ENCODE assay signal across 3 cellular contexts in genomic region chrX:10079155-10079711, GRCh38.
TF ChIP-seq lines count a peak whose summit lies in the region.

No MANE protein-coding gene starts in this region.

TF ChIP-seq in IMR-90, 13 proteins besides CTCF, POLR2A, EP300 and RAD21:
- TF ChIP-seq CEBPB (IDR thresholded peaks at IDR 0.05; ENCODE audit: low read depth, low read length): peak; percentile 30; the same call in 1 of the 2 replicates
- no peak for TF ChIP-seq FOS (IDR thresholded peaks at IDR 0.05; ENCODE audit: low read depth, low read length)

TF ChIP-seq in H1, 55 proteins besides CTCF, POLR2A, EP300 and RAD21:
- peak; percentile 70; the same call in 1 of the 2 replicates for TF ChIP-seq CEBPB (IDR thresholded peaks at IDR 0.05; ENCODE audit: low read depth, low read length)
- no peak for TF ChIP-seq NANOG (IDR thresholded peaks at IDR 0.05; ENCODE audit: insufficient read depth, low read depth, low read length, poor library complexity, severe bottlenecking)

TF ChIP-seq in HepG2, 621 proteins besides CTCF, POLR2A, EP300 and RAD21:
- no peak for TF ChIP-seq ZNF343 (CRISPR knock-in tag; IDR thresholded peaks at IDR 0.05)
- TF ChIP-seq, protein P1, sequence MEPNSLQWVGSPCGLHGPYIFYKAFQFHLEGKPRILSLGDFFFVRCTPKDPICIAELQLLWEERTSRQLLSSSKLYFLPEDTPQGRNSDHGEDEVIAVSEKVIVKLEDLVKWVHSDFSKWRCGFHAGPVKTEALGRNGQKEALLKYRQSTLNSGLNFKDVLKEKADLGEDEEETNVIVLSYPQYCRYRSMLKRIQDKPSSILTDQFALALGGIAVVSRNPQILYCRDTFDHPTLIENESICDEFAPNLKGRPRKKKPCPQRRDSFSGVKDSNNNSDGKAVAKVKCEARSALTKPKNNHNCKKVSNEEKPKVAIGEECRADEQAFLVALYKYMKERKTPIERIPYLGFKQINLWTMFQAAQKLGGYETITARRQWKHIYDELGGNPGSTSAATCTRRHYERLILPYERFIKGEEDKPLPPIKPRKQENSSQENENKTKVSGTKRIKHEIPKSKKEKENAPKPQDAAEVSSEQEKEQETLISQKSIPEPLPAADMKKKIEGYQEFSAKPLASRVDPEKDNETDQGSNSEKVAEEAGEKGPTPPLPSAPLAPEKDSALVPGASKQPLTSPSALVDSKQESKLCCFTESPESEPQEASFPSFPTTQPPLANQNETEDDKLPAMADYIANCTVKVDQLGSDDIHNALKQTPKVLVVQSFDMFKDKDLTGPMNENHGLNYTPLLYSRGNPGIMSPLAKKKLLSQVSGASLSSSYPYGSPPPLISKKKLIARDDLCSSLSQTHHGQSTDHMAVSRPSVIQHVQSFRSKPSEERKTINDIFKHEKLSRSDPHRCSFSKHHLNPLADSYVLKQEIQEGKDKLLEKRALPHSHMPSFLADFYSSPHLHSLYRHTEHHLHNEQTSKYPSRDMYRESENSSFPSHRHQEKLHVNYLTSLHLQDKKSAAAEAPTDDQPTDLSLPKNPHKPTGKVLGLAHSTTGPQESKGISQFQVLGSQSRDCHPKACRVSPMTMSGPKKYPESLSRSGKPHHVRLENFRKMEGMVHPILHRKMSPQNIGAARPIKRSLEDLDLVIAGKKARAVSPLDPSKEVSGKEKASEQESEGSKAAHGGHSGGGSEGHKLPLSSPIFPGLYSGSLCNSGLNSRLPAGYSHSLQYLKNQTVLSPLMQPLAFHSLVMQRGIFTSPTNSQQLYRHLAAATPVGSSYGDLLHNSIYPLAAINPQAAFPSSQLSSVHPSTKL (CRISPR knock-in tag; IDR thresholded peaks at IDR 0.05): peak; percentile 23; the same call in 1 of the 2 replicates
- no peak for TF ChIP-seq BORCS8-MEF2B (CRISPR knock-in tag; IDR thresholded peaks at IDR 0.05)
- no peak for TF ChIP-seq POLR2AphosphoS2 (IDR thresholded peaks at IDR 0.05; ENCODE audit: low read depth, low read length)
- no peak for TF ChIP-seq NFE2L1 (CRISPR knock-in tag; IDR thresholded peaks at IDR 0.05; ENCODE audit: borderline replicate concordance)
- TF ChIP-seq CEBPG (CRISPR knock-in tag; IDR thresholded peaks at IDR 0.05): peak; percentile 67
- TF ChIP-seq THYN1 (CRISPR knock-in tag; IDR thresholded peaks at IDR 0.05; ENCODE audit: borderline replicate concordance, low read depth): no peak
- TF ChIP-seq E2F2 (CRISPR knock-in tag; IDR thresholded peaks at IDR 0.05; ENCODE audit: borderline replicate concordance): no peak
- TF ChIP-seq, protein P2, sequence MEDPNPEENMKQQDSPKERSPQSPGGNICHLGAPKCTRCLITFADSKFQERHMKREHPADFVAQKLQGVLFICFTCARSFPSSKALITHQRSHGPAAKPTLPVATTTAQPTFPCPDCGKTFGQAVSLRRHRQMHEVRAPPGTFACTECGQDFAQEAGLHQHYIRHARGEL (CRISPR knock-in tag; IDR thresholded peaks at IDR 0.05): no peak
- TF ChIP-seq RXRB (CRISPR knock-in tag; IDR thresholded peaks at IDR 0.05; ENCODE audit: borderline replicate concordance): no peak
- no peak for TF ChIP-seq MTF2 (CRISPR knock-in tag; IDR thresholded peaks at IDR 0.05; ENCODE audit: borderline replicate concordance)
- peak; percentile 66; the same call in 1 of the 2 replicates for TF ChIP-seq CEBPB (IDR thresholded peaks at IDR 0.05; ENCODE audit: borderline replicate concordance, low read depth, low read length)
